Comparison of ENCODE assay signal across 12 cellular contexts in the genomic region with DNA sequence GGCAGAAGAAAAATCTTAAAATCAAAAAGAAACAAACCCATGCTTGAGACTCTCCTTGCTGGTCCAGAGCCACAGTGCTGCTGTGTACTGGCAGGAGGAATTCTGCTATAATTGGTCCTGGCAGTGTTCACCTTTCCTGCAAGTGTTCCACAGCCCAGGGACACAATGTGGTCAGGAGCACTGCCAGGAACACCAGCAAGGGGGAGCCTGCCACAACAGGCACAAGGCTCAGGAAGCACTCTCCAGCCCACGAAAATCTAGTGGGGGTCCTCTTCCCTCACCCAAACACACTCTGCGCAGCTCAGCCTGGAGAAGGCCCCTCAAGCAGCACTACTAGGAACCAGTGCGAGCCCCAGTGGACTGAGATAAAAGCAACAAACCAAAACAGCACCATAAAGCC.
A peak's percentile ranks its signal among the peaks of the same experiment; 100 is the strongest.
DNase-seq lines count a peak whose midpoint lies in the region; ATAC-seq and TF ChIP-seq lines count a peak whose summit lies in the region.
"Had no signal": no experiment of that assay in that cellular context is flagged by ENCODE, and none has a peak within 500 bp of the region (broad histone marks: within the 10 kb centered on the region; RNA-seq: fewer than 3 reads in every experiment).

No MANE protein-coding gene starts in this region.

- H3K4me1 Mint-ChIP-seq in type B pancreatic cell (ENCODE audit: unreplicated experiment), result no peaks in the 10 kb centered on the region
- H3K4me1 Mint-ChIP-seq: activated naive CD8-positive, alpha-beta T cell treated with anti-CD3 and anti-CD28 coated beads, Interleukin-2, amount 10 ng/mL, durations not matched to agents 7 days and 5 days had no signal

- TF ChIP-seq CTCF in type B pancreatic cell (conservative IDR thresholded peaks at IDR 0.05), result peak; percentile 25

- no peak overlapping the region for H3K4me3 Mint-ChIP-seq in type B pancreatic cell
- H3K4me3 Mint-ChIP-seq: activated naive CD8-positive, alpha-beta T cell treated with anti-CD3 and anti-CD28 coated beads, Interleukin-2, amount 10 ng/mL, durations not matched to agents 7 days and 5 days had no signal

- no peak for ATAC-seq in GM18861 (IDR thresholded peaks at IDR 0.05; ENCODE audit: unreplicated experiment)
- ATAC-seq in GM21786 (IDR thresholded peaks at IDR 0.05; ENCODE audit: unreplicated experiment), result no peak

- H3K27me3 Mint-ChIP-seq in type B pancreatic cell, result no peaks in the 10 kb centered on the region
- H3K27me3 Mint-ChIP-seq: activated naive CD8-positive, alpha-beta T cell treated with anti-CD3 and anti-CD28 coated beads, Interleukin-2, amount 10 ng/mL, durations not matched to agents 7 days and 5 days had no signal

- H3K9me3 Mint-ChIP-seq in type B pancreatic cell, result peaks cover 15% of the 10 kb centered on the region

- DNase-seq in NCI-H2196 (lab: John Stamatoyannopoulos, UW; ENCODE audit: unreplicated experiment) (peak; percentile 8), NCI-H2196 treated with DMSO at 0.1 percent for 48 hours (lab: John Stamatoyannopoulos, UW; ENCODE audit: unreplicated experiment) (no peak), islet precursor cell (peak; percentile 88), type B pancreatic cell (ENCODE audit: extremely low spot score, unreplicated experiment) (no peak), GM19240 (ENCODE audit: insufficient read length, low spot score) (no peak)
- DNase-seq: activated naive CD8-positive, alpha-beta T cell treated with anti-CD3 and anti-CD28 coated beads, Interleukin-2, amount 10 ng/mL, durations not matched to agents 7 days and 5 days; AML-193 had no signal

- H3K27ac Mint-ChIP-seq in type B pancreatic cell, result no peak overlapping the region
- H3K27ac Mint-ChIP-seq: activated naive CD8-positive, alpha-beta T cell treated with anti-CD3 and anti-CD28 coated beads, Interleukin-2, amount 10 ng/mL, durations not matched to agents 7 days and 5 days had no signal

- H3K36me3 Mint-ChIP-seq in type B pancreatic cell, result peaks cover 66% of the 10 kb centered on the region

- H3K27ac ChIP-seq in cingulate gyrus (ENCODE audit: low read depth, low read length), result peak overlapping the region; percentile 48
- H3K27ac ChIP-seq: HL-60, SJSA1 had no signal

Comparison
In these comparisons a context has a peak if more than half of its experiments do, and no peak if none do; other contexts are left out.
1. DNase-seq: peak in NCI-H2196 (single experiment) and islet precursor cell (single experiment); none in NCI-H2196 treated with DMSO at 0.1 percent for 48 hours (single experiment), type B pancreatic cell (single experiment) and GM19240 (single experiment).